17 cellular contexts compared by ENCODE assay signal in genomic region chr7:41918597-41918996, GRCh38.
DNase-seq lines count a peak whose midpoint lies in the region; ATAC-seq, FAIRE-seq and TF ChIP-seq lines count a peak whose summit lies in the region.
"Had no signal": no experiment of that assay in that cellular context is flagged by ENCODE, and none has a peak within 500 bp of the region (broad histone marks: within the 10 kb centered on the region; RNA-seq: fewer than 3 reads in every experiment).

No MANE protein-coding gene starts in this region.

- POLR2A ChIA-PET in OCI-LY7 (lab: Charles Lee): no interaction called here

- ATAC-seq in GM21515 (IDR thresholded peaks at IDR 0.05; ENCODE audit: unreplicated experiment) (no peak), GM18907 (IDR thresholded peaks at IDR 0.05; ENCODE audit: unreplicated experiment) (no peak)
- ATAC-seq: activated T-cell treated with anti-CD3 and anti-CD28 coated beads, Interleukin-2, amount 50 U/mL, for 4 hours; T-cell had no signal

- BruUV-seq in OCI-LY7 (replicated peaks; lab: Mats Ljungman, UMichigan): no TSS peak

- CTCF ChIA-PET in OCI-LY7 (lab: Charles Lee; ENCODE audit: unreplicated experiment): no interaction called here

- intact Hi-C loops in OCI-LY7 (cut with micrococcal nuclease; ENCODE audit: unreplicated experiment): no loop called here

- TF ChIP-seq CTCF in AG10803 (conservative IDR thresholded peaks at IDR 0.05; ENCODE audit: low read length) (no peak), choroid plexus epithelial cell (conservative IDR thresholded peaks at IDR 0.05; ENCODE audit: low read depth, low read length) (no peak), OCI-LY7 (conservative IDR thresholded peaks at IDR 0.05; ENCODE audit: low read length) (no peak)

- no peaks in the 10 kb centered on the region for H3K4me1 ChIP-seq in OCI-LY7 (ENCODE audit: insufficient read depth, low read length, poor library complexity, severe bottlenecking)

- no peaks in the 10 kb centered on the region for H3K36me3 ChIP-seq in OCI-LY7 (ENCODE audit: insufficient read depth, low read length)

- no peak overlapping the region for H3K4me3 ChIP-seq in AG10803 (ENCODE audit: low read length)
- no peak overlapping the region for H3K4me3 ChIP-seq in choroid plexus epithelial cell (ENCODE audit: low read depth, low read length)
- no peak overlapping the region for H3K4me3 ChIP-seq in OCI-LY7 (ENCODE audit: low read depth, low read length, poor library complexity, severe bottlenecking)

- H3K9me3 ChIP-seq in OCI-LY7 (ENCODE audit: low read length): no peaks in the 10 kb centered on the region

- H3K27ac ChIP-seq in OCI-LY7 (ENCODE audit: low read depth, low read length, poor library complexity, severe bottlenecking): no peak overlapping the region
- H3K27ac ChIP-seq: RWPE1, VCaP had no signal

- H3K4me2 ChIP-seq in OCI-LY7 (ENCODE audit: low read length): no peak overlapping the region

- H3K79me2 ChIP-seq in OCI-LY7 (ENCODE audit: insufficient read depth, low read depth, low read length): no peaks in the 10 kb centered on the region

- H3K9me2 ChIP-seq in OCI-LY7 (ENCODE audit: insufficient read depth, low read length): no peaks in the 10 kb centered on the region

- FAIRE-seq in HTR-8/SVneo (lab: Jason Lieb, UNC): peak; percentile 13

- no peaks in the 10 kb centered on the region for H4K20me1 ChIP-seq in OCI-LY7 (ENCODE audit: insufficient read depth, low read length)

- no peak overlapping the region for H2AFZ ChIP-seq in OCI-LY7 (ENCODE audit: low read length)

- DNase-seq in AG10803 (ENCODE audit: low read depth) (peak; percentile 80), HTR-8/SVneo (ENCODE audit: insufficient read length, low spot score) (no peak), choroid plexus epithelial cell (ENCODE audit: low read depth) (peak; percentile 86), myocyte (ENCODE audit: low read depth) (peak; percentile 29), cerebellum (ENCODE audit: low spot score) (no peak), OCI-LY7 (ENCODE audit: low spot score) (no peak)
- DNase-seq: activated CD4-positive, alpha-beta memory T cell treated with anti-CD3 and anti-CD28 coated beads for 36 hours; activated T-cell treated with anti-CD3 and anti-CD28 coated beads, Interleukin-2, amount 50 U/mL, for 4 hours; mesendoderm; NCI-H1417; NCI-H774; retina; T-cell had no signal

Comparison
In these comparisons a context has a peak if more than half of its experiments do, and no peak if none do; other contexts are left out.
1. DNase-seq: peak in AG10803 (single experiment), choroid plexus epithelial cell (single experiment) and myocyte (single experiment); none in HTR-8/SVneo (single experiment), cerebellum (single experiment) and OCI-LY7 (single experiment).